8 cellular contexts compared by ENCODE assay signal in the genomic region with DNA sequence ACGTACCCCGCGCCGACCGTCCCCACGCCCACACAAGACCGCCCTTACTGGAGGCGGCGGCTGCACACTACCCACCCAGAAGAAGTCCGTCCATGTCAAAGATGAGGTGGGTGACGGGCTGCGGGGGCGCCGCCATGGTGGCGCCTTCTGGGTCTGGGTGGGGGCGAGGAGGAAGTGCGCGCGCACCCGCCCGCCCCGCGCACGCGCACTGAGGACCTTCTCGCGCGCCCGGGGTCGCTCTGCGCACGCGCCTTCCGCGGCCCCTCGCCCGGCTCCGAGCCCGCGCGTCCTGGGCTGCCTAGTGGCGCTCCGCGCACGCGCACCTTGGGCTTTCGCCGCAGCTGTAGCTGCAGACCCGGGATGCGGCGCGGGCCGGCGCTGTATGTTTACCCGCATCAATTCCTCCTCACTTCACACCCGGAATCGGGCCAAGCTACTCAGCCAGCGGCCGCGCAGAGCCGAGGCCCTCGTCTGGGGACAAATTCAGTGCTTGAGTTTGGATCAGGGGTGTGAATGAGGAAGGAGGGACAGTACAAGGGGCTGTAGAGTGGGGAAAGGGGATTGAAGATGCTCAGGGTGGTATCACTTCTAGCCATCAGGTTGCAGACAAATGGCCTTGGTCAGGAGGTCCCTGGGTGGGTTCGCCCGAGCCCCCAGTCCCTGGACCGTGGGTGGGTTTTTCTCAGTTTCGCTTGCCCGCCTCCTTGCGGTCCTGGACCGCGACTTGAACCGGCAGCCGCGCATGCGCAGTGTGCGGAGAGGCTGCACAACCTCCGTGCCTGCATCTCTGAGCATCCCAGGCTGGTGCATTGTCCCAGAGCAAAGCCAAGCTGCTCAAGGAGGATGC. TPM values are rescaled to one million over a fixed set of nuclear protein-coding genes. Genes with fewer than 3 reads are reported as not detected.
DNase-seq lines count a peak whose midpoint lies in the region; ATAC-seq and TF ChIP-seq lines count a peak whose summit lies in the region.

A gene (minus strand): TSS at position 176 of the 847 bp plus-strand sequence. CDS start 40 bp downstream, at position 136.

- peak in 1 of 3 donors; percentile 28 for TF ChIP-seq CTCF in omental fat pad (IDR thresholded peaks at IDR 0.05)
- TF ChIP-seq CTCF in suprapubic skin (IDR thresholded peaks at IDR 0.05): no peak

- peak; percentile 75 for DNase-seq in HEK293T (ENCODE audit: extremely low spot score)
- peak; percentile 67 for DNase-seq in MV-4-11 (lab: John Stamatoyannopoulos, UW)
- DNase-seq in SK-N-MC (ENCODE audit: low read depth, low spot score): no peak
- DNase-seq in activated naive CD4-positive, alpha-beta T cell treated with anti-CD3 and anti-CD28 coated beads, Interleukin-2, amount 10 ng/mL, durations not matched to agents 7 days and 5 days: peak; percentile 81
- DNase-seq in globus pallidus (ENCODE audit: low spot score): peak; percentile 81
- DNase-seq in omental fat pad (ENCODE audit: low spot score): peak; percentile 61
- DNase-seq in suprapubic skin (ENCODE audit: low spot score in 2 of 2): peak; percentile 79 to 90

- H3K9me3 ChIP-seq in SK-N-MC (ENCODE audit: low read depth, low read length) (no peaks in the 10 kb centered on the region), suprapubic skin (no peaks in the 10 kb centered on the region)

- TF ChIP-seq EP300 in suprapubic skin (IDR thresholded peaks at IDR 0.05): no peak

- H3K4me3 ChIP-seq in GM08714 (ENCODE audit: low read length) (peak within 1 kb of the TSS; percentile 80), SK-N-MC (peak within 1 kb of the TSS; percentile 94), suprapubic skin (peak within 1 kb of the TSS; percentile 64)

- H3K36me3 ChIP-seq in SK-N-MC (ENCODE audit: insufficient read depth, low read length) (no peaks in the 10 kb centered on the region), suprapubic skin (no peaks in the 10 kb centered on the region)

- no peaks in the 10 kb centered on the region for H3K36me3 Mint-ChIP-seq in activated naive CD4-positive, alpha-beta T cell treated with anti-CD3 and anti-CD28 coated beads, Interleukin-2, amount 10 ng/mL, durations not matched to agents 7 days and 5 days

- peaks cover 4% of the 10 kb centered on the region for H3K4me1 ChIP-seq in suprapubic skin

- H3K9ac ChIP-seq in SK-N-MC (ENCODE audit: insufficient read length): peak within 1 kb of the TSS; percentile 90

- CTCF ChIA-PET in HEK293T (lab: Yijun Ruan, JAX): interaction anchor here (1.4 kb wide), 1 partner anchor 16 kb away, joined by 4 read pairs; no protein-coding TSS in a partner anchor
- CTCF ChIA-PET in activated naive CD4-positive, alpha-beta T cell treated with anti-CD3 and anti-CD28 coated beads, Interleukin-2, amount 10 ng/mL, durations not matched to agents 7 days and 5 days (lab: Charles Lee): no interaction called here

- peak; percentile 95 for ATAC-seq in omental fat pad (ENCODE audit: low FRiP score)

- no peaks in the 10 kb centered on the region for H3K27me3 ChIP-seq in suprapubic skin

- H3K9me3 Mint-ChIP-seq in activated naive CD4-positive, alpha-beta T cell treated with anti-CD3 and anti-CD28 coated beads, Interleukin-2, amount 10 ng/mL, durations not matched to agents 7 days and 5 days: no peaks in the 10 kb centered on the region

- no peak for TF ChIP-seq POLR2A in suprapubic skin (IDR thresholded peaks at IDR 0.05)

- under 1% methylated on average over 18 of the region's 76 CpGs for WGBS in suprapubic skin

- POLR2A ChIA-PET in HEK293T (lab: Yijun Ruan, JAX): interaction anchor here (0.9 kb wide), 1 partner anchor 14 kb away, joined by 3 read pairs; no protein-coding TSS in a partner anchor

- H3K27ac ChIP-seq in SK-N-MC (peak within 1 kb of the TSS; percentile 67), suprapubic skin (peak within 1 kb of the TSS; percentile 90)

- no peaks in the 10 kb centered on the region for H3K27me3 Mint-ChIP-seq in activated naive CD4-positive, alpha-beta T cell treated with anti-CD3 and anti-CD28 coated beads, Interleukin-2, amount 10 ng/mL, durations not matched to agents 7 days and 5 days

- H3K27ac Mint-ChIP-seq in activated naive CD4-positive, alpha-beta T cell treated with anti-CD3 and anti-CD28 coated beads, Interleukin-2, amount 10 ng/mL, durations not matched to agents 7 days and 5 days: peak within 1 kb of the TSS; percentile 90

- peak within 1 kb of the TSS; percentile 81 for H3K4me3 Mint-ChIP-seq in activated naive CD4-positive, alpha-beta T cell treated with anti-CD3 and anti-CD28 coated beads, Interleukin-2, amount 10 ng/mL, durations not matched to agents 7 days and 5 days

- H3K4me1 Mint-ChIP-seq in activated naive CD4-positive, alpha-beta T cell treated with anti-CD3 and anti-CD28 coated beads, Interleukin-2, amount 10 ng/mL, durations not matched to agents 7 days and 5 days: peaks cover 20% of the 10 kb centered on the region

TF ChIP-seq in HEK293T, 16 proteins besides CTCF, POLR2A, EP300 and RAD21:
- TF ChIP-seq TARDBP (IDR thresholded peaks at IDR 0.05) (no peak), L3MBTL2 (conservative IDR thresholded peaks at IDR 0.05) (peak; percentile 27; the same call in 1 of the 2 replicates)
TF ChIP-seq in HEK293T: peak in this region for 1.

RNA-seq across cellular contexts. Expression of the gene that starts here (rescaled TPM):
- total RNA-seq in omental fat pad (10 to 100 TPM in 3 of 4 donors, 1 to 10 TPM in 1; 5.5 to 15.5 (median 11.9) TPM), suprapubic skin (10 to 100 TPM in 1 of 4 donors, 1 to 10 TPM in 3; 5.3 to 16.1 (median 5.6) TPM)
